In genomic region chr20:64122927-64123326, GRCh38 we compare ENCODE assay signal across 2 cellular contexts. TPM values are rescaled to one million over a fixed set of nuclear protein-coding genes. Genes with fewer than 3 reads are reported as not detected.
"Had no signal": no experiment of that assay in that cellular context is flagged by ENCODE, and none has a peak within 500 bp of the region (broad histone marks: within the 10 kb centered on the region; RNA-seq: fewer than 3 reads in every experiment).

No MANE protein-coding gene starts in this region.

RNA-seq across cellular contexts. Expression of gene NPBWR2, which starts 15.6 kb away (rescaled TPM):
- total RNA-seq: G401, GM12878 had no signal

RNA-seq across cellular contexts. Expression of gene LKAAEAR1, which starts 38.7 kb away (rescaled TPM):
- total RNA-seq: G401, GM12878 had no signal

RNA-seq across cellular contexts. Expression of gene MYT1, which starts 41.3 kb away (rescaled TPM):
- total RNA-seq: GM12878 had no signal
